In the genomic region with DNA sequence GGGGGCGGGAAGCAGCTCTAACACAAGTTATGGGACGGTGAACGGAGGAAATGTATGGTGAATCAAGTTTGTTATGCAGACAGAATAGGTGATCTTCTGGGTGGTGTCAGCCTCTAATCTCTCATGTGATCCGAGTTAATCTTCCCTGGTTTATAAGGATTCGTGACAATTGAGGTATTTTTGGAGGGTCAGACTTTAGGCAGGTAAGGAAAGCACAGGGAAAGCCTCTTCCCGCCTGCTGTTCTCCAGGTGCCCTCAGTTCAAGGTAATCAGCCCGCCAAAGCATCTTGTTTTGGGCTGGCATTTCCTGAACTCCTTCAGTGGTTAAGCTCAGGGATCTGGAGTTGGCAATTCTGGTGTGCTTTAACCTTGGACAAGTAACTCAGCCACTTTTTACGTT, we compare ENCODE assay signal across 12 cellular contexts. TPM values are rescaled to one million over a fixed set of nuclear protein-coding genes. Genes with fewer than 3 reads are reported as not detected.
DNase-seq lines count a peak whose midpoint lies in the region; ATAC-seq and TF ChIP-seq lines count a peak whose summit lies in the region.
"Had no signal": no experiment of that assay in that cellular context is flagged by ENCODE, and none has a peak within 500 bp of the region (broad histone marks: within the 10 kb centered on the region; RNA-seq: fewer than 3 reads in every experiment).

No MANE protein-coding gene starts in this region.

- ATAC-seq in right cardiac atrium (no peak), GM19463 (IDR thresholded peaks at IDR 0.05; ENCODE audit: unreplicated experiment) (no peak)
- no peak for ATAC-seq in activated T-helper 17 cell treated with anti-CD3 and anti-CD28 coated beads, Interleukin-2, amount 50 U/mL, for 72 hours (replicated peaks)
- ATAC-seq: natural killer cell treated with Interleukin-12 subunit alpha and Interleukin-12 subunit beta and Interleukin-15 and Interleukin-18, amount 100 ng/mL, for 72 hours had no signal

- H3K36me3 Mint-ChIP-seq in activated T-helper 17 cell treated with anti-CD3 and anti-CD28 coated beads, Interleukin-2, amount 50 U/mL, for 72 hours (ENCODE audit: low read depth) = peaks cover 45% of the 10 kb centered on the region

- CTCF ChIA-PET in GM10248 (lab: Yijun Ruan, JAX) = interaction anchor here (1.3 to 2.9 kb wide), 3 partner anchors 12 to 51 kb away, joined by 3 to 10 read pairs (median 4); no protein-coding TSS in a partner anchor

- H3K27ac Mint-ChIP-seq in activated T-helper 17 cell treated with anti-CD3 and anti-CD28 coated beads, Interleukin-2, amount 50 U/mL, for 72 hours = no peak overlapping the region
- H3K27ac Mint-ChIP-seq: natural killer cell treated with Interleukin-12 subunit alpha and Interleukin-12 subunit beta and Interleukin-15 and Interleukin-18, amount 100 ng/mL, for 72 hours; stimulated activated naive CD8-positive, alpha-beta T cell treated with anti-CD3 and anti-CD28 coated beads, Interleukin-15, Interleukin-2, amounts not matched to agents 100 ng/mL and 50 ng/mL, for 24 hours had no signal

- no peaks in the 10 kb centered on the region for H3K27me3 Mint-ChIP-seq in activated T-helper 17 cell treated with anti-CD3 and anti-CD28 coated beads, Interleukin-2, amount 50 U/mL, for 72 hours
- H3K27me3 Mint-ChIP-seq: natural killer cell treated with Interleukin-12 subunit alpha and Interleukin-12 subunit beta and Interleukin-15 and Interleukin-18, amount 100 ng/mL, for 72 hours; stimulated activated naive CD8-positive, alpha-beta T cell treated with anti-CD3 and anti-CD28 coated beads, Interleukin-15, Interleukin-2, amounts not matched to agents 100 ng/mL and 50 ng/mL, for 24 hours had no signal

- H3K9me3 ChIP-seq in SJCRH30 (replicated peaks) = no peaks in the 10 kb centered on the region
- H3K9me3 ChIP-seq in right cardiac atrium (ENCODE audit: control insufficient read depth, low read length) = no peaks in the 10 kb centered on the region
- H3K9me3 ChIP-seq in skeletal muscle satellite cell (replicated peaks; ENCODE audit: low read length) = no peaks in the 10 kb centered on the region
- H3K9me3 ChIP-seq: Peyer's patch had no signal

- POLR2A ChIA-PET in GM10248 (lab: Yijun Ruan, JAX) = no interaction called here

- H3K27me3 ChIP-seq in SJCRH30 (no peaks in the 10 kb centered on the region), right cardiac atrium (ENCODE audit: control insufficient read depth, insufficient read depth) (no peaks in the 10 kb centered on the region), skeletal muscle satellite cell (ENCODE audit: control insufficient read depth, insufficient read depth, low read length) (no peaks in the 10 kb centered on the region)
- H3K27me3 ChIP-seq: Peyer's patch had no signal

- 72% methylated on average over 8 of the region's 8 CpGs for WGBS in right cardiac atrium

- DNase-seq in SJCRH30 = no peak
- no peak for DNase-seq in right cardiac atrium
- no peak for DNase-seq in foreskin melanocyte
- DNase-seq in GM10248 (ENCODE audit: extremely low spot score) = no peak
- DNase-seq: effector CD8-positive, alpha-beta T cell; Peyer's patch had no signal

- TF ChIP-seq CTCF in GM12875 (IDR thresholded peaks at IDR 0.05; ENCODE audit: borderline replicate concordance, insufficient read depth, low read depth, low read length) (no peak), GM10248 (IDR thresholded peaks at IDR 0.05; ENCODE audit: control extremely low read depth, extremely low read depth, low read depth, missing control alignments) (no peak)

- H3K4me2 ChIP-seq in skeletal muscle satellite cell (ENCODE audit: low read length) = peak overlapping the region; percentile 86

- peaks cover 17% of the 10 kb centered on the region for H3K4me1 ChIP-seq in SJCRH30
- H3K4me1 ChIP-seq in right cardiac atrium (ENCODE audit: control insufficient read depth, insufficient read depth, low read length) = peaks cover 7% of the 10 kb centered on the region
- H3K4me1 ChIP-seq in skeletal muscle satellite cell (ENCODE audit: control insufficient read depth, insufficient read depth, low read length) = peaks cover 18% of the 10 kb centered on the region

- H3K4me3 ChIP-seq in GM12875 (ENCODE audit: low read depth, low read length) (peak overlapping the region; percentile 12), SJCRH30 (peak overlapping the region; percentile 89), right cardiac atrium (ENCODE audit: low read length) (peak overlapping the region; percentile 87), skeletal muscle satellite cell (ENCODE audit: low read length) (peak overlapping the region; percentile 87)

- peaks cover 37% of the 10 kb centered on the region for H3K4me1 Mint-ChIP-seq in activated T-helper 17 cell treated with anti-CD3 and anti-CD28 coated beads, Interleukin-2, amount 50 U/mL, for 72 hours

- H3K36me3 ChIP-seq in SJCRH30 (peaks cover 61% of the 10 kb centered on the region), skeletal muscle satellite cell (ENCODE audit: insufficient read depth, low read length) (peaks cover 39% of the 10 kb centered on the region)

- H3K9ac ChIP-seq in skeletal muscle satellite cell (ENCODE audit: low read depth, low read length) = peak overlapping the region; percentile 93

- intact Hi-C loops in right cardiac atrium (cut with DNase I) = loop anchor here in 1 of 4 donors (10.0 kb wide), 1 partner anchor 71 kb away; a partner anchor contains a TSS

- no peaks in the 10 kb centered on the region for H3K9me3 Mint-ChIP-seq in activated T-helper 17 cell treated with anti-CD3 and anti-CD28 coated beads, Interleukin-2, amount 50 U/mL, for 72 hours
- H3K9me3 Mint-ChIP-seq: natural killer cell treated with Interleukin-12 subunit alpha and Interleukin-12 subunit beta and Interleukin-15 and Interleukin-18, amount 100 ng/mL, for 72 hours; stimulated activated naive CD8-positive, alpha-beta T cell treated with anti-CD3 and anti-CD28 coated beads, Interleukin-15, Interleukin-2, amounts not matched to agents 100 ng/mL and 50 ng/mL, for 24 hours had no signal

- H3K27ac ChIP-seq in SJCRH30 (no peak overlapping the region), right cardiac atrium (ENCODE audit: low read length) (no peak overlapping the region)

- H3K4me3 Mint-ChIP-seq in activated T-helper 17 cell treated with anti-CD3 and anti-CD28 coated beads, Interleukin-2, amount 50 U/mL, for 72 hours = no peak overlapping the region
- H3K4me3 Mint-ChIP-seq: natural killer cell treated with Interleukin-12 subunit alpha and Interleukin-12 subunit beta and Interleukin-15 and Interleukin-18, amount 100 ng/mL, for 72 hours; stimulated activated naive CD8-positive, alpha-beta T cell treated with anti-CD3 and anti-CD28 coated beads, Interleukin-15, Interleukin-2, amounts not matched to agents 100 ng/mL and 50 ng/mL, for 24 hours had no signal

RNA-seq across cellular contexts. Expression of a gene that starts 1.2 kb away (rescaled TPM):
- 158 and 167 TPM in 2 replicates for total RNA-seq in SJCRH30 (2014; rRNA removed; shearing (Covaris generic))
- 10 to 100 TPM; 19.1 to 23.2 (median 19.8) TPM for total RNA-seq in right cardiac atrium
- polyA plus RNA-seq in right cardiac atrium = 8.8 TPM
- 30.2 and 34.7 TPM in 2 replicates for total RNA-seq in skeletal muscle satellite cell (2012; rRNA removed)
- 10 to 100 TPM; 71.2 to 76.5 TPM for total RNA-seq in activated T-helper 17 cell treated with anti-CD3 and anti-CD28 coated beads, Interleukin-2, amount 50 U/mL, for 72 hours

RNA-seq across cellular contexts. Expression of a gene that starts 1.6 kb away (rescaled TPM):
- 225 and 240 TPM in 2 replicates for total RNA-seq in SJCRH30 (2014; rRNA removed; shearing (Covaris generic))
- 10 to 100 TPM in 1 of 4 donors, 1 to 10 TPM in 3; 4.8 to 10.8 (median 8.5) TPM for total RNA-seq in right cardiac atrium
- 5.9 TPM for polyA plus RNA-seq in right cardiac atrium
- total RNA-seq in skeletal muscle satellite cell (2012; rRNA removed) = 34.2 and 38.0 TPM in 2 replicates
- total RNA-seq in activated T-helper 17 cell treated with anti-CD3 and anti-CD28 coated beads, Interleukin-2, amount 50 U/mL, for 72 hours = 100 to 1,000 TPM in 1 of 2 donors, 10 to 100 TPM in 1; 86.3 to 112 TPM

RNA-seq across cellular contexts. Expression of a gene that starts 18.4 kb away (rescaled TPM):
- 4.9 and 5.1 TPM in 2 replicates for total RNA-seq in SJCRH30 (2014; rRNA removed; shearing (Covaris generic))
- under 1 TPM; 0.51 to 0.79 (median 0.64) TPM for total RNA-seq in right cardiac atrium
- polyA plus RNA-seq in right cardiac atrium = 0.34 TPM
- total RNA-seq in skeletal muscle satellite cell (2012; rRNA removed) = 0.87 TPM in 1 of 2 replicates, not detected in the other
- 1 to 10 TPM; 5.1 to 9.4 TPM for total RNA-seq in activated T-helper 17 cell treated with anti-CD3 and anti-CD28 coated beads, Interleukin-2, amount 50 U/mL, for 72 hours

RNA-seq across cellular contexts. Expression of a gene that starts 34.9 kb away (rescaled TPM):
- total RNA-seq in SJCRH30 (2014; rRNA removed; shearing (Covaris generic)) = 106 and 110 TPM in 2 replicates
- 10 to 100 TPM; 33.0 to 37.9 (median 35.2) TPM for total RNA-seq in right cardiac atrium
- polyA plus RNA-seq in right cardiac atrium = 29.4 TPM
- total RNA-seq in skeletal muscle satellite cell (2012; rRNA removed) = 23.4 and 32.4 TPM in 2 replicates
- total RNA-seq in activated T-helper 17 cell treated with anti-CD3 and anti-CD28 coated beads, Interleukin-2, amount 50 U/mL, for 72 hours = 1 to 10 TPM; 2.2 to 3.6 TPM

Comparison
In these comparisons a context has a peak if more than half of its experiments do, and no peak if none do; other contexts are left out.
1. H3K4me3 ChIP-seq: peak in every context shown above with its lines; median percentile 89 in SJCRH30; 87 in right cardiac atrium; 87 in skeletal muscle satellite cell; 12 in GM12875.
2. RNA of a gene that starts 1.6 kb away (total RNA-seq): 225 to 240 TPM in SJCRH30 and 86.3 to 112 TPM in activated T-helper 17 cell treated with anti-CD3 and anti-CD28 coated beads, Interleukin-2, amount 50 U/mL, for 72 hours; 4.8 to 10.8 TPM in right cardiac atrium; every median in the first group is over 4 times any median in the second.